In the genomic region with DNA sequence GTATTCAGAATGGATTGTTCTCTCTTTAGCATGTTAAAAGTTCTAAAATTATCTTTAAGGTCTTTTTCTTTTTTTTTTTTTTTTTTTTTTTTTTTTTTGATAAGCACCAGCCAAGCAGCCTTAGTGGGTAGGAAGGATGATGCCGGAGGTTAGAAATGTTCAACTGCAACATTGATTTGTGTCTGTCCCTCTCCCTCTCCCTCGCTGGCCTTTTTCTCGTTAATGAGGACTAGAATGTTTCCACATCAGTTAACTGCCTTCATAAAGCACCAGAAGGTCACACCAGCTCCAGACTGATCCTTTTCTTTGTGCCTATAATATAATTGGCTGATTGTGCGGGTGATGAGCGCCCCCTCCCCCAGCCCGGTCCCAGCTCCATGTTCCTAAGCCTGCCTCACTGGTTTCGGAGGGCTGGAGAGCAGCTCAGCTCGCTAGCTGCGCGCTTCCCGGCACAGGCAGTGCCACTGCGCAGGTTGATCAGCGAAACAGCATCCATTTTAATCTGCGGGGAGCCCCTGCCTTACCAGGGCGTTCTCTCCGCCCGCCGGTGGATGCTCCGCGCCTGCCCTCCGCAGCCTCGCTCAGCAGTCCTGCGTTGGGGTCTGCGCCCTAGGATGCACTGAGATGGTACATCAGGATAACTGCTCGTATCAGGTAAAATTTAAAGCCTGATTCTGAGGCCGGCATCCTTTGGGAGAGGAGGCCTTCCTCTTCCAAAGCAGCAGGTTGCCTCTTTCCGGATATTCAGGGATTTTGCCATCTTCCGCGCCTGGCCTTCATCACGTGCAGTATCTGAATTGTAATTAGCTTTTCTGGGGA, we compare ENCODE assay signal across 1 cellular context.
TF ChIP-seq lines count a peak whose summit lies in the region.

Gene SCHIP1 (plus strand): TSS at position 301 of the 819 bp plus-strand sequence.

TF ChIP-seq in IMR-90, 13 proteins besides CTCF, POLR2A, EP300 and RAD21:
- TF ChIP-seq, protein P1, sequence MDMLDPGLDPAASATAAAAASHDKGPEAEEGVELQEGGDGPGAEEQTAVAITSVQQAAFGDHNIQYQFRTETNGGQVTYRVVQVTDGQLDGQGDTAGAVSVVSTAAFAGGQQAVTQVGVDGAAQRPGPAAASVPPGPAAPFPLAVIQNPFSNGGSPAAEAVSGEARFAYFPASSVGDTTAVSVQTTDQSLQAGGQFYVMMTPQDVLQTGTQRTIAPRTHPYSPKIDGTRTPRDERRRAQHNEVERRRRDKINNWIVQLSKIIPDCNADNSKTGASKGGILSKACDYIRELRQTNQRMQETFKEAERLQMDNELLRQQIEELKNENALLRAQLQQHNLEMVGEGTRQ (IDR thresholded peaks at IDR 0.05; ENCODE audit: low read depth, low read length) = no peak
- TF ChIP-seq BHLHE40 (IDR thresholded peaks at IDR 0.05; ENCODE audit: low read depth, low read length) (no peak), CEBPB (IDR thresholded peaks at IDR 0.05; ENCODE audit: low read depth, low read length) (no peak), NFE2L2 (IDR thresholded peaks at IDR 0.05; ENCODE audit: low read depth, low read length) (no peak), MXI1 (IDR thresholded peaks at IDR 0.05; ENCODE audit: borderline replicate concordance, low read depth, low read length) (no peak), SMC3 (IDR thresholded peaks at IDR 0.05; ENCODE audit: low read depth, low read length) (no peak), MAZ (IDR thresholded peaks at IDR 0.05; ENCODE audit: borderline replicate concordance, low read depth, low read length) (no peak)
- TF ChIP-seq, protein P2, sequence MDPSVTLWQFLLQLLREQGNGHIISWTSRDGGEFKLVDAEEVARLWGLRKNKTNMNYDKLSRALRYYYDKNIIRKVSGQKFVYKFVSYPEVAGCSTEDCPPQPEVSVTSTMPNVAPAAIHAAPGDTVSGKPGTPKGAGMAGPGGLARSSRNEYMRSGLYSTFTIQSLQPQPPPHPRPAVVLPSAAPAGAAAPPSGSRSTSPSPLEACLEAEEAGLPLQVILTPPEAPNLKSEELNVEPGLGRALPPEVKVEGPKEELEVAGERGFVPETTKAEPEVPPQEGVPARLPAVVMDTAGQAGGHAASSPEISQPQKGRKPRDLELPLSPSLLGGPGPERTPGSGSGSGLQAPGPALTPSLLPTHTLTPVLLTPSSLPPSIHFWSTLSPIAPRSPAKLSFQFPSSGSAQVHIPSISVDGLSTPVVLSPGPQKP (IDR thresholded peaks at IDR 0.05; ENCODE audit: borderline replicate concordance, low read depth, low read length) = no peak
